27 cellular contexts compared by ENCODE assay signal in the genomic region with DNA sequence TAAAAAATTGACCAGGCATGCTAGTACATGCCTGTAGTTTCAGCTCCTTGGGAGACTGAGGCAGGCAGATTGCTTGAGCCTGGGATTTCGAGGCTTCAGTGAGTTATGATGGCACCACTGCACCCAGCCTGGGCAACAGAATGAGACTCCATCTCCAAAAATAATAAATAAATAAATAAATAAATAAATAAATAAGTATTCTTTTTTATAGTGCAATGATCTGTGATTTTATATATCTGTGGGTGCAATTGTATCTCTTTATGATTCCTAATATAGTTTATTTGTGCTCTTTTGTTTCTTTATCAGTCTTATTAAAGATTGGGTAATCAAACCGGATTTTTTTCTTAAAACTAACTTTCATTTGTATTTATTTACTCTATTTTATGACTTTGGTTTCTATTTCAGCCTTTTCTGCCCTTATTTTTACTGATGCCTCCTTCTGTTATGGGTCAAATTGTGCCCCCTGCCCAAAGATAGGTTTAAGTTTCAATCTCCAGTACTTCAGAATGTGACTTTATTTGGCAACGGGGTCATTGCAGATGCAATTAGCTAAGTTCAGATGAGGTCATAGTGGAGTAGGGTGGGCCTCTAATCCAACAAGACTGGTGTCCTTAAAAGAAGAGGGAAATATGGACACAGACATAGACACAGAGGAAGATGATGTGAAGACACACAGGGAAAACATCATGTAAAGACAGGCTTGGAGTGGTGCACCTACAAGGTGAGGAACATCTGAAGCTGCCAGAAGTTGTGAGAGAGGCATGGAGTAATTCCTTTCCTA.
"Had no signal": no experiment of that assay in that cellular context is flagged by ENCODE, and none has a peak within 500 bp of the region (broad histone marks: within the 10 kb centered on the region; RNA-seq: fewer than 3 reads in every experiment).

No MANE protein-coding gene starts in this region.

- H3K4me1 ChIP-seq: gastrocnemius medialis, lower lobe of right lung had no signal

- H3K9me3 Mint-ChIP-seq: dendritic cell treated with granulocyte-macrophage colony-stimulating factor and Interleukin-4, amounts not matched to agents 40 ng/mL and 50 ng/mL, for 4 days; effector memory CD8-positive, alpha-beta T cell; endodermal cell; mesothelial cell of epicardium; naive thymus-derived CD8-positive, alpha-beta T cell had no signal

- H3K36me3 ChIP-seq: esophagus squamous epithelium, gastrocnemius medialis, heart right ventricle, left lung, lower lobe of right lung had no signal

- DNase-seq: cortex of kidney; effector CD8-positive, alpha-beta T cell; effector memory CD8-positive, alpha-beta T cell; endodermal cell; esophagus squamous epithelium; foreskin fibroblast; foreskin melanocyte; gastrocnemius medialis; glutamatergic neuron; head of caudate nucleus; heart right ventricle; hippocampal formation; left cardiac atrium; left lung; left ventricle myocardium superior; lower lobe of right lung; mesenchymal stem cell; mucosa of descending colon; naive B cell; naive thymus-derived CD8-positive, alpha-beta T cell had no signal

- H3K4me3 ChIP-seq: esophagus squamous epithelium, gastrocnemius medialis, heart right ventricle, left lung, lower lobe of right lung, mucosa of descending colon had no signal

- ATAC-seq: effector memory CD8-positive, alpha-beta T cell; esophagus mucosa; gastrocnemius medialis; heart right ventricle; left cardiac atrium; left lung; left ventricle myocardium superior; lower lobe of right lung; mucosa of descending colon; naive thymus-derived CD8-positive, alpha-beta T cell had no signal

- H3K36me3 Mint-ChIP-seq: mesothelial cell of epicardium; naive B cell; naive thymus-derived CD8-positive, alpha-beta T cell had no signal

- H3K4me3 Mint-ChIP-seq: dendritic cell treated with granulocyte-macrophage colony-stimulating factor and Interleukin-4, amounts not matched to agents 40 ng/mL and 50 ng/mL, for 4 days; effector memory CD8-positive, alpha-beta T cell; endodermal cell; mesothelial cell of epicardium; naive B cell; naive thymus-derived CD8-positive, alpha-beta T cell had no signal

- H3K27me3 Mint-ChIP-seq: dendritic cell treated with granulocyte-macrophage colony-stimulating factor and Interleukin-4, amounts not matched to agents 40 ng/mL and 50 ng/mL, for 4 days had no signal

- FAIRE-seq: endometrium, islet of Langerhans, keratinocyte had no signal

- H3K27me3 ChIP-seq: esophagus squamous epithelium, gastrocnemius medialis, heart right ventricle, left lung had no signal

- H3K9me3 ChIP-seq: esophagus squamous epithelium, gastrocnemius medialis, heart right ventricle, left lung, lower lobe of right lung, mucosa of descending colon had no signal

- H3K27ac ChIP-seq: epithelial cell of prostate, esophagus squamous epithelium, gastrocnemius medialis, heart right ventricle, left lung, lower lobe of right lung had no signal

- H3K27ac Mint-ChIP-seq: dendritic cell treated with granulocyte-macrophage colony-stimulating factor and Interleukin-4, amounts not matched to agents 40 ng/mL and 50 ng/mL, for 4 days; effector memory CD8-positive, alpha-beta T cell; endodermal cell; mesothelial cell of epicardium; naive B cell; naive thymus-derived CD8-positive, alpha-beta T cell had no signal
